ENCODE assay signal across 34 cellular contexts in genomic region chr7:98862716-98863420, GRCh38. TPM values are rescaled to one million over a fixed set of nuclear protein-coding genes. Genes with fewer than 3 reads are reported as not detected.
"Had no signal": no experiment of that assay in that cellular context is flagged by ENCODE, and none has a peak within 500 bp of the region (broad histone marks: within the 10 kb centered on the region; RNA-seq: fewer than 3 reads in every experiment).

No MANE protein-coding gene starts in this region.

- H3K36me3 Mint-ChIP-seq: activated naive CD4-positive, alpha-beta T cell treated with anti-CD3 and anti-CD28 coated beads, Interleukin-2, amount 50 U/mL, for 72 hours; WTC11 had no signal

- H3K4me2 ChIP-seq: SK-N-SH had no signal

- H3K4me1 Mint-ChIP-seq: activated CD4-positive, alpha-beta T cell treated with anti-CD3 and anti-CD28 coated beads for 36 hours; activated CD4-positive, alpha-beta T cell treated with anti-CD3 and anti-CD28 coated beads, Interleukin-2, amount 10 ng/mL, durations not matched to agents 7 days and 5 days had no signal

- H3K27ac ChIP-seq: adrenal gland, body of pancreas, breast epithelium, SJSA1 had no signal

- H3K9me3 ChIP-seq: adrenal gland, body of pancreas, breast epithelium, SJSA1, SK-N-SH had no signal

- H3K4me3 Mint-ChIP-seq: activated CD4-positive, alpha-beta T cell treated with anti-CD3 and anti-CD28 coated beads for 36 hours; activated CD4-positive, alpha-beta T cell treated with anti-CD3 and anti-CD28 coated beads, Interleukin-2, amount 10 ng/mL, durations not matched to agents 7 days and 5 days; activated CD8-positive, alpha-beta T cell treated with anti-CD3 and anti-CD28 coated beads, Interleukin-2, amount 10 ng/mL, durations not matched to agents 7 days and 5 days; activated naive CD4-positive, alpha-beta T cell treated with anti-CD3 and anti-CD28 coated beads for 36 hours; activated T-cell treated with anti-CD3 and anti-CD28 coated beads, Interleukin-2, amount 50 U/mL, for 4 hours; activated T-helper 1 cell treated with anti-CD3 and anti-CD28 coated beads, Interleukin-12 subunit alpha, Interleukin-12 subunit beta, Interleukin-2, Interleukin-4 antibody, amounts not matched to agents 30 ng/mL and 10 ng/mL and 1 ng/mL, durations not matched to agents 14 hours and 24 hours and 36 hours; T-helper 1 cell treated with Interleukin-12 subunit alpha and Interleukin-12 subunit beta and Interleukin-4 antibody, amounts not matched to agents 30 μg/mL and 1 μg/mL, for 36 hours; T-helper 2 cell treated with Interferon-gamma antibody and Interleukin-4, amounts not matched to agents 5 μg/mL and 100 μg/mL, for 36 hours; WTC11 had no signal

- ATAC-seq: activated CD4-positive, alpha-beta T cell treated with anti-CD3 and anti-CD28 coated beads for 36 hours; activated CD4-positive, CD25-positive, alpha-beta regulatory T cell treated with anti-CD3 and anti-CD28 coated beads, Interleukin-2, amount 50 U/mL, for 24 hours; activated CD8-positive, alpha-beta T cell treated with anti-CD3 and anti-CD28 coated beads, Interleukin-2, amount 10 ng/mL, durations not matched to agents 7 days and 5 days; activated naive CD4-positive, alpha-beta T cell treated with anti-CD3 and anti-CD28 coated beads, Interleukin-2, amount 50 U/mL, for 72 hours; activated T-cell treated with anti-CD3 and anti-CD28 coated beads, Interleukin-2, amount 50 U/mL, for 4 hours; body of pancreas; Panc1; WTC11 had no signal

- H3K27ac Mint-ChIP-seq: activated CD4-positive, alpha-beta T cell treated with anti-CD3 and anti-CD28 coated beads for 36 hours; activated CD4-positive, alpha-beta T cell treated with anti-CD3 and anti-CD28 coated beads, Interleukin-2, amount 10 ng/mL, durations not matched to agents 7 days and 5 days; activated CD8-positive, alpha-beta T cell treated with anti-CD3 and anti-CD28 coated beads, Interleukin-2, amount 10 ng/mL, durations not matched to agents 7 days and 5 days; activated naive CD4-positive, alpha-beta T cell treated with anti-CD3 and anti-CD28 coated beads for 36 hours; activated naive CD4-positive, alpha-beta T cell treated with anti-CD3 and anti-CD28 coated beads, Interleukin-2, amount 50 U/mL, for 72 hours; activated T-helper 1 cell treated with anti-CD3 and anti-CD28 coated beads, Interleukin-12 subunit alpha, Interleukin-12 subunit beta, Interleukin-2, Interleukin-4 antibody, amounts not matched to agents 30 ng/mL and 10 ng/mL and 1 ng/mL, durations not matched to agents 14 hours and 24 hours and 36 hours; T-helper 1 cell treated with Interleukin-12 subunit alpha and Interleukin-12 subunit beta and Interleukin-4 antibody, amounts not matched to agents 30 μg/mL and 1 μg/mL, for 36 hours; T-helper 2 cell treated with Interferon-gamma antibody and Interleukin-4, amounts not matched to agents 5 μg/mL and 100 μg/mL, for 36 hours; WTC11 had no signal

- H3K27me3 ChIP-seq: adrenal gland, body of pancreas, breast epithelium, SJSA1 had no signal

- H3K36me3 ChIP-seq: adrenal gland, breast epithelium, SJSA1 had no signal

- H3K9me3 Mint-ChIP-seq: activated CD4-positive, alpha-beta T cell treated with anti-CD3 and anti-CD28 coated beads, Interleukin-2, amount 10 ng/mL, durations not matched to agents 7 days and 5 days; activated naive CD4-positive, alpha-beta T cell treated with anti-CD3 and anti-CD28 coated beads for 36 hours; activated naive CD4-positive, alpha-beta T cell treated with anti-CD3 and anti-CD28 coated beads, Interleukin-2, amount 50 U/mL, for 72 hours; activated T-cell treated with anti-CD3 and anti-CD28 coated beads, Interleukin-2, amount 50 U/mL, for 4 hours; activated T-helper 1 cell treated with anti-CD3 and anti-CD28 coated beads, Interleukin-12 subunit alpha, Interleukin-12 subunit beta, Interleukin-2, Interleukin-4 antibody, amounts not matched to agents 30 ng/mL and 10 ng/mL and 1 ng/mL, durations not matched to agents 14 hours and 24 hours and 36 hours; T-helper 1 cell treated with Interleukin-12 subunit alpha and Interleukin-12 subunit beta and Interleukin-4 antibody, amounts not matched to agents 30 μg/mL and 1 μg/mL, for 36 hours; T-helper 2 cell treated with Interferon-gamma antibody and Interleukin-4, amounts not matched to agents 5 μg/mL and 100 μg/mL, for 36 hours; WTC11 had no signal

- H3K9me2 ChIP-seq: SK-N-SH had no signal

- H3K4me3 ChIP-seq: adrenal gland, body of pancreas, breast epithelium, SJSA1 had no signal

- H3K4me1 ChIP-seq: adrenal gland, body of pancreas, breast epithelium had no signal

- DNase-seq: activated CD4-positive, alpha-beta T cell treated with anti-CD3 and anti-CD28 coated beads for 36 hours; activated CD4-positive, alpha-beta T cell treated with anti-CD3 and anti-CD28 coated beads, Interleukin-2, amount 10 ng/mL, durations not matched to agents 7 days and 5 days; activated CD4-positive, alpha-beta T cell treated with anti-CD3 and anti-CD28 coated beads, Interleukin-2, amount 50 U/mL, for 48 hours; activated CD8-positive, alpha-beta memory T cell treated with anti-CD3 and anti-CD28 coated beads, Interleukin-2, amount 50 U/mL, for 4 hours; activated CD8-positive, alpha-beta T cell treated with anti-CD3 and anti-CD28 coated beads, Interleukin-2, amount 10 ng/mL, durations not matched to agents 7 days and 5 days; activated gamma-delta T cell treated with Interleukin-2 at 50 U/mL for 16 hours; activated naive CD4-positive, alpha-beta T cell treated with anti-CD3 and anti-CD28 coated beads for 36 hours; activated T-cell treated with anti-CD3 and anti-CD28 coated beads for 4 hours; activated T-cell treated with anti-CD3 and anti-CD28 coated beads, Interleukin-2, amount 50 U/mL, for 4 hours; adrenal gland; body of pancreas; Kasumi-1; KG1; NCI-H1105; NCI-H1417 treated with DMSO at 0.1 percent for 48 hours; NCI-H187 treated with DMSO at 0.1 percent for 48 hours; NCI-H2081; NCI-H2171 treated with DMSO at 0.1 percent for 48 hours; NCI-H2227 treated with DMSO at 0.1 percent for 48 hours; NCI-H446; NCI-H510A treated with DMSO at 0.1 percent for 48 hours; NCI-H526 treated with DMSO at 0.1 percent for 48 hours; NCI-H774; SHP77 treated with DMSO at 0.1 percent for 48 hours; SK-N-SH had no signal

- H3K9ac ChIP-seq: SK-N-SH had no signal

RNA-seq across cellular contexts. Expression of gene TMEM130, which starts 6.9 kb away (rescaled TPM):
- total RNA-seq: activated CD4-positive, alpha-beta T cell treated with anti-CD3 and anti-CD28 coated beads, Interleukin-2, amount 10 ng/mL, durations not matched to agents 7 days and 5 days; activated CD8-positive, alpha-beta T cell treated with anti-CD3 and anti-CD28 coated beads, Interleukin-2, amount 10 ng/mL, durations not matched to agents 7 days and 5 days; activated naive CD4-positive, alpha-beta T cell treated with anti-CD3 and anti-CD28 coated beads, Interleukin-2, amount 50 U/mL, for 72 hours; activated T-cell treated with anti-CD3 and anti-CD28 coated beads, Interleukin-2, amount 50 U/mL, for 4 hours had no signal
